8 cellular contexts compared by ENCODE assay signal in genomic region chr19:6521718-6522646, GRCh38.
DNase-seq lines count a peak whose midpoint lies in the region; ATAC-seq lines count a peak whose summit lies in the region.

No MANE protein-coding gene starts in this region.

- ATAC-seq in HG03159 (IDR thresholded peaks at IDR 0.05; ENCODE audit: unreplicated experiment) (peak; percentile 50), memory B cell (ENCODE audit: low read depth) (peak; percentile 75)

- no peak overlapping the region for H3K4me3 Mint-ChIP-seq in activated naive CD4-positive, alpha-beta T cell treated with anti-CD3 and anti-CD28 coated beads, Interleukin-2, amount 50 U/mL, for 24 hours
- peak overlapping the region; percentile 63 for H3K4me3 Mint-ChIP-seq in memory B cell

- H3K4me1 Mint-ChIP-seq in activated naive CD4-positive, alpha-beta T cell treated with anti-CD3 and anti-CD28 coated beads, Interleukin-2, amount 50 U/mL, for 24 hours: peaks cover 25% of the 10 kb centered on the region
- peaks cover 27% of the 10 kb centered on the region for H3K4me1 Mint-ChIP-seq in memory B cell

- no peak for DNase-seq in activated naive CD4-positive, alpha-beta T cell (lab: John Stamatoyannopoulos, UW)
- DNase-seq in activated CD4-positive, alpha-beta T cell treated with anti-CD3 and anti-CD28 coated beads, Interleukin-2, amount 50 U/mL, for 48 hours: peak; percentile 57 to 66
- DNase-seq in memory B cell (ENCODE audit: low spot score in 2 of 2) (peak; percentile 78 to 83), NCI-H2171 treated with DMSO at 0.1 percent for 48 hours (lab: John Stamatoyannopoulos, UW) (no peak), NCI-H2196 treated with DMSO at 0.1 percent for 48 hours (lab: John Stamatoyannopoulos, UW; ENCODE audit: unreplicated experiment) (no peak), DMS 273 treated with DMSO at 0.1 percent for 48 hours (lab: John Stamatoyannopoulos, UW) (no peak)

- H3K27ac Mint-ChIP-seq in activated naive CD4-positive, alpha-beta T cell treated with anti-CD3 and anti-CD28 coated beads, Interleukin-2, amount 50 U/mL, for 24 hours: peak overlapping the region; percentile 19
- peak overlapping the region; percentile 97 for H3K27ac Mint-ChIP-seq in memory B cell

- H3K27me3 Mint-ChIP-seq in activated naive CD4-positive, alpha-beta T cell treated with anti-CD3 and anti-CD28 coated beads, Interleukin-2, amount 50 U/mL, for 24 hours: no peaks in the 10 kb centered on the region
- H3K27me3 Mint-ChIP-seq in memory B cell: no peaks in the 10 kb centered on the region

- H3K9me3 Mint-ChIP-seq in activated naive CD4-positive, alpha-beta T cell treated with anti-CD3 and anti-CD28 coated beads, Interleukin-2, amount 50 U/mL, for 24 hours: no peaks in the 10 kb centered on the region
- no peaks in the 10 kb centered on the region for H3K9me3 Mint-ChIP-seq in memory B cell

- no peaks in the 10 kb centered on the region for H3K36me3 Mint-ChIP-seq in activated naive CD4-positive, alpha-beta T cell treated with anti-CD3 and anti-CD28 coated beads, Interleukin-2, amount 50 U/mL, for 24 hours
- no peaks in the 10 kb centered on the region for H3K36me3 Mint-ChIP-seq in memory B cell

Comparison
In these comparisons a context has a peak if more than half of its experiments do, and no peak if none do; other contexts are left out.
1. DNase-seq: peak in activated CD4-positive, alpha-beta T cell treated with anti-CD3 and anti-CD28 coated beads, Interleukin-2, amount 50 U/mL, for 48 hours (2 of 2) and memory B cell (2 of 2); none in activated naive CD4-positive, alpha-beta T cell (0 of 4), NCI-H2171 treated with DMSO at 0.1 percent for 48 hours (single experiment), NCI-H2196 treated with DMSO at 0.1 percent for 48 hours (single experiment) and DMS 273 treated with DMSO at 0.1 percent for 48 hours (single experiment).